In the genomic region with DNA sequence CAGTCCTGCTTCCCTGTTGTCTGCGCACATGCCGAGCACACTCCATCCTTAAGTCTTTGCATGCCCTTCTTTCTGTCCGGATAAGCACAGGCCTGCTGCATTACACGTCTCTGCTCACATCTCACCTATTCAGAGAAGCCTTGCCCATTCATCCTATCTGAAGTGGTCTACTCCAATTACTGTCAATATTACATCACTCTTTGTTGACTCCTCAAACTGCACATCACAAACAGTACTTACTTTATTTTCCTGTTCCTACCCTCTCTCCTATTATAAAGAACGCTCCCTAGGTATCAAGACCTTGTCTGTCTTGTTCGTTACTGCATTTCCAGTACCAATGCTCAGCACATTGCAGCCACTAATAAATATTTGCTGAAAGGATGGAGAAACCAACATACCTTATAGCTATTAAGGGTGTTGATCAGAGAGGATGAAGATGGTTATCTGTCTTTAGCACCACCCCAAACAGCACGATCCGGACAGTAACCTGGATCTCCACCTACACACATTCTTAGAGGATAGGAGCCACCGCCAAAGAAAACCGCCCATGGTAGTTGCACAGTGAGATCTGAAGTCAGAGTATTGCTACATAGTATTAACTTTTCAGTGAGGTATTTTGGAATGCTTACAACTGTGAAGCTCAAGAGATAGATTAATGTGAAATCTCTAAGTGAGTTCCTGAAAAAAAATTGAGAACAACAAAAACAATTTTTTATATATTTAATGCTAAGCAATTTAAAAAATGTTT, we compare ENCODE assay signal across 21 cellular contexts. TPM values are rescaled to one million over a fixed set of nuclear protein-coding genes. Genes with fewer than 3 reads are reported as not detected.
DNase-seq lines count a peak whose midpoint lies in the region; ATAC-seq and TF ChIP-seq lines count a peak whose summit lies in the region.
"Had no signal": no experiment of that assay in that cellular context is flagged by ENCODE, and none has a peak within 500 bp of the region (broad histone marks: within the 10 kb centered on the region; RNA-seq: fewer than 3 reads in every experiment).

No MANE protein-coding gene starts in this region.

- peak overlapping the region; percentile 8 for H3K4me3 Mint-ChIP-seq in activated CD4-positive, alpha-beta T cell treated with anti-CD3 and anti-CD28 coated beads, Interleukin-2, amount 10 ng/mL, durations not matched to agents 24 days and 14 days
- H3K4me3 Mint-ChIP-seq in activated CD4-positive, alpha-beta T cell treated with anti-CD3 and anti-CD28 coated beads, Interleukin-2, amount 10 ng/mL, durations not matched to agents 7 days and 5 days = no peak overlapping the region
- H3K4me3 Mint-ChIP-seq in WTC11 = no peak overlapping the region
- H3K4me3 Mint-ChIP-seq: activated CD4-positive, alpha-beta memory T cell treated with anti-CD3 and anti-CD28 coated beads, Interleukin-2, amount 10 ng/mL, durations not matched to agents 7 days and 5 days; GM23338 had no signal

- TF ChIP-seq CTCF in WTC11 (IDR thresholded peaks at IDR 0.05) (no peak), testis (IDR thresholded peaks at IDR 0.05) (no peak), left lung (IDR thresholded peaks at IDR 0.05) (no peak)

- CTCF ChIA-PET in activated CD4-positive, alpha-beta T cell treated with anti-CD3 and anti-CD28 coated beads, Interleukin-2, amount 10 ng/mL, durations not matched to agents 7 days and 5 days (lab: Charles Lee) = no interaction called here
- CTCF ChIA-PET in WTC11 (lab: Charles Lee) = interaction anchor here (2.5 kb wide), 1 partner anchor 23 kb away, joined by 9 read pairs; no protein-coding TSS in a partner anchor

- H3K4me1 Mint-ChIP-seq in activated CD4-positive, alpha-beta T cell treated with anti-CD3 and anti-CD28 coated beads, Interleukin-2, amount 10 ng/mL, durations not matched to agents 24 days and 14 days = peaks cover 22% of the 10 kb centered on the region
- H3K4me1 Mint-ChIP-seq in activated CD4-positive, alpha-beta T cell treated with anti-CD3 and anti-CD28 coated beads, Interleukin-2, amount 10 ng/mL, durations not matched to agents 7 days and 5 days = peaks cover 26% of the 10 kb centered on the region
- H3K4me1 Mint-ChIP-seq in WTC11 = peaks cover 20% of the 10 kb centered on the region

- H3K4me3 ChIP-seq in testis (no peak overlapping the region), left lung (no peak overlapping the region)
- H3K4me3 ChIP-seq: lung, PC-9, sigmoid colon, uterus had no signal

- H3K27me3 Mint-ChIP-seq in activated CD4-positive, alpha-beta T cell treated with anti-CD3 and anti-CD28 coated beads, Interleukin-2, amount 10 ng/mL, durations not matched to agents 24 days and 14 days = peaks cover 23% of the 10 kb centered on the region
- H3K27me3 Mint-ChIP-seq in activated CD4-positive, alpha-beta T cell treated with anti-CD3 and anti-CD28 coated beads, Interleukin-2, amount 10 ng/mL, durations not matched to agents 7 days and 5 days = peaks cover 12% of the 10 kb centered on the region
- no peaks in the 10 kb centered on the region; the same call in 1 of the 2 replicates for H3K27me3 Mint-ChIP-seq in WTC11 (ENCODE audit: low read depth)

- no peak for ATAC-seq in WTC11
- ATAC-seq in left lung = no peak
- ATAC-seq: GM23338 had no signal

- H3K27ac Mint-ChIP-seq in activated CD4-positive, alpha-beta T cell treated with anti-CD3 and anti-CD28 coated beads, Interleukin-2, amount 10 ng/mL, durations not matched to agents 24 days and 14 days = no peak overlapping the region
- H3K27ac Mint-ChIP-seq in activated CD4-positive, alpha-beta T cell treated with anti-CD3 and anti-CD28 coated beads, Interleukin-2, amount 10 ng/mL, durations not matched to agents 7 days and 5 days = no peak overlapping the region
- H3K27ac Mint-ChIP-seq in WTC11 = no peak overlapping the region
- H3K27ac Mint-ChIP-seq: activated CD4-positive, alpha-beta memory T cell treated with anti-CD3 and anti-CD28 coated beads, Interleukin-2, amount 10 ng/mL, durations not matched to agents 7 days and 5 days; GM23338 had no signal

- H3K27ac ChIP-seq in testis = no peak overlapping the region
- H3K27ac ChIP-seq in left lung = no peak overlapping the region
- H3K27ac ChIP-seq: PC-9, sigmoid colon, uterus had no signal

- no peak for DNase-seq in activated CD4-positive, alpha-beta T cell treated with anti-CD3 and anti-CD28 coated beads, Interleukin-2, amount 10 ng/mL, durations not matched to agents 24 days and 14 days
- DNase-seq in activated CD4-positive, alpha-beta T cell treated with anti-CD3 and anti-CD28 coated beads, Interleukin-2, amount 10 ng/mL, durations not matched to agents 7 days and 5 days = no peak
- DNase-seq in NCI-H2196 (lab: John Stamatoyannopoulos, UW; ENCODE audit: unreplicated experiment) = peak; percentile 45
- DNase-seq in WTC11 (ENCODE audit: low spot score) = no peak
- DNase-seq in testis = peak; percentile 59
- DNase-seq in NCI-H1105 treated with DMSO at 0.1 percent for 48 hours (lab: John Stamatoyannopoulos, UW) = no peak
- no peak for DNase-seq in NCI-H526 (lab: John Stamatoyannopoulos, UW)
- DNase-seq in left lung = no peak
- DNase-seq: activated CD4-positive, alpha-beta memory T cell treated with anti-CD3 and anti-CD28 coated beads, Interleukin-2, amount 10 ng/mL, durations not matched to agents 7 days and 5 days; activated naive CD4-positive, alpha-beta T cell; aorta; C1 segment of cervical spinal cord; DMS79 treated with DMSO at 0.1 percent for 48 hours; erythroblast; NCI-H187; NCI-H69; PC-9; sigmoid colon; uterus had no signal

- peaks cover 17% of the 10 kb centered on the region for H3K4me1 ChIP-seq in testis
- H3K4me1 ChIP-seq in left lung = peaks cover 18 to 20% of the 10 kb centered on the region in 2 donors

- no peak for TF ChIP-seq POLR2A in testis (IDR thresholded peaks at IDR 0.05)

- H3K9me3 ChIP-seq in testis = no peaks in the 10 kb centered on the region
- H3K9me3 ChIP-seq in left lung = peaks cover 0 to 3% of the 10 kb centered on the region in 2 donors
- H3K9me3 ChIP-seq: uterus had no signal

- peaks cover 16% of the 10 kb centered on the region for H3K36me3 Mint-ChIP-seq in activated CD4-positive, alpha-beta T cell treated with anti-CD3 and anti-CD28 coated beads, Interleukin-2, amount 10 ng/mL, durations not matched to agents 24 days and 14 days (ENCODE audit: low read depth)
- peaks cover 17% of the 10 kb centered on the region for H3K36me3 Mint-ChIP-seq in activated CD4-positive, alpha-beta T cell treated with anti-CD3 and anti-CD28 coated beads, Interleukin-2, amount 10 ng/mL, durations not matched to agents 7 days and 5 days (ENCODE audit: low read depth)
- peaks cover 16% of the 10 kb centered on the region for H3K36me3 Mint-ChIP-seq in WTC11

- intact Hi-C loops in activated CD4-positive, alpha-beta T cell treated with anti-CD3 and anti-CD28 coated beads, Interleukin-2, amount 10 ng/mL, durations not matched to agents 24 days and 14 days (cut with micrococcal nuclease) = loop anchor here (5.0 to 10.0 kb wide), 5 partner anchors 441 to 1579 kb away; a partner anchor contains a TSS
- intact Hi-C loops in testis (cut with DNase I; ENCODE audit: low total_unique reads) (no loop called here), left lung (cut with DNase I) (no loop called here)

- H3K9me3 Mint-ChIP-seq in activated CD4-positive, alpha-beta T cell treated with anti-CD3 and anti-CD28 coated beads, Interleukin-2, amount 10 ng/mL, durations not matched to agents 24 days and 14 days = no peaks in the 10 kb centered on the region
- H3K9me3 Mint-ChIP-seq in activated CD4-positive, alpha-beta T cell treated with anti-CD3 and anti-CD28 coated beads, Interleukin-2, amount 10 ng/mL, durations not matched to agents 7 days and 5 days = peaks cover 9% of the 10 kb centered on the region
- H3K9me3 Mint-ChIP-seq in WTC11 = peaks cover 6% of the 10 kb centered on the region

- no peaks in the 10 kb centered on the region for H3K36me3 ChIP-seq in testis (ENCODE audit: low read depth, missing control alignments)
- H3K36me3 ChIP-seq in left lung = peaks cover 0 to 5% of the 10 kb centered on the region in 2 donors
- H3K36me3 ChIP-seq: sigmoid colon, uterus had no signal

- 69 to 78% methylated on average over 10 of the region's 10 CpGs for WGBS in testis, 2 donors

- H3K27me3 ChIP-seq in testis (no peaks in the 10 kb centered on the region), left lung (no peaks in the 10 kb centered on the region)
- H3K27me3 ChIP-seq: sigmoid colon, uterus had no signal

- POLR2A ChIA-PET in activated CD4-positive, alpha-beta T cell treated with anti-CD3 and anti-CD28 coated beads, Interleukin-2, amount 10 ng/mL, durations not matched to agents 7 days and 5 days (lab: Charles Lee) = no interaction called here
- POLR2A ChIA-PET in WTC11 (lab: Charles Lee) = no interaction called here

TF ChIP-seq in WTC11, 78 proteins besides CTCF, POLR2A, EP300 and RAD21:
- TF ChIP-seq GRHL2 (CRISPR knock-in tag; IDR thresholded peaks at IDR 0.05; ENCODE audit: insufficient replicate concordance, severe bottlenecking) (no peak), RELA (CRISPR knock-in tag; IDR thresholded peaks at IDR 0.05; ENCODE audit: borderline replicate concordance) (no peak), GABPB1 (CRISPR knock-in tag; IDR thresholded peaks at IDR 0.05) (peak; percentile 78)
TF ChIP-seq in WTC11: peak in this region for 1.

RNA-seq across cellular contexts. Expression of a gene that starts 1.6 kb away (rescaled TPM):
- 50.4 and 52.3 TPM in 2 replicates for total RNA-seq in activated CD4-positive, alpha-beta T cell treated with anti-CD3 and anti-CD28 coated beads, Interleukin-2, amount 10 ng/mL, durations not matched to agents 24 days and 14 days
- 10 to 100 TPM; 39.4 to 50.8 TPM for total RNA-seq in activated CD4-positive, alpha-beta T cell treated with anti-CD3 and anti-CD28 coated beads, Interleukin-2, amount 10 ng/mL, durations not matched to agents 7 days and 5 days
- total RNA-seq in WTC11 (2021) (58.7 to 77.9 TPM (median 61.7 TPM) in 3 replicates), testis (10 to 100 TPM; 45.6 to 53.6 TPM), left lung (10 to 100 TPM; 57.5 to 74.4 TPM)
- 32.2 TPM for polyA plus RNA-seq in testis (ENCODE audit: insufficient read depth, low read depth, low replicate concordance)

Comparison
In these comparisons a context has a peak if more than half of its experiments do, and no peak if none do; other contexts are left out.
1. DNase-seq: peak in NCI-H2196 (single experiment) and testis (single experiment); none in activated CD4-positive, alpha-beta T cell treated with anti-CD3 and anti-CD28 coated beads, Interleukin-2, amount 10 ng/mL, durations not matched to agents 24 days and 14 days (single experiment), activated CD4-positive, alpha-beta T cell treated with anti-CD3 and anti-CD28 coated beads, Interleukin-2, amount 10 ng/mL, durations not matched to agents 7 days and 5 days (single experiment), WTC11 (single experiment), NCI-H1105 treated with DMSO at 0.1 percent for 48 hours (single experiment), NCI-H526 (0 of 2) and left lung (0 of 2).